18 cellular contexts compared by ENCODE assay signal in the genomic region with DNA sequence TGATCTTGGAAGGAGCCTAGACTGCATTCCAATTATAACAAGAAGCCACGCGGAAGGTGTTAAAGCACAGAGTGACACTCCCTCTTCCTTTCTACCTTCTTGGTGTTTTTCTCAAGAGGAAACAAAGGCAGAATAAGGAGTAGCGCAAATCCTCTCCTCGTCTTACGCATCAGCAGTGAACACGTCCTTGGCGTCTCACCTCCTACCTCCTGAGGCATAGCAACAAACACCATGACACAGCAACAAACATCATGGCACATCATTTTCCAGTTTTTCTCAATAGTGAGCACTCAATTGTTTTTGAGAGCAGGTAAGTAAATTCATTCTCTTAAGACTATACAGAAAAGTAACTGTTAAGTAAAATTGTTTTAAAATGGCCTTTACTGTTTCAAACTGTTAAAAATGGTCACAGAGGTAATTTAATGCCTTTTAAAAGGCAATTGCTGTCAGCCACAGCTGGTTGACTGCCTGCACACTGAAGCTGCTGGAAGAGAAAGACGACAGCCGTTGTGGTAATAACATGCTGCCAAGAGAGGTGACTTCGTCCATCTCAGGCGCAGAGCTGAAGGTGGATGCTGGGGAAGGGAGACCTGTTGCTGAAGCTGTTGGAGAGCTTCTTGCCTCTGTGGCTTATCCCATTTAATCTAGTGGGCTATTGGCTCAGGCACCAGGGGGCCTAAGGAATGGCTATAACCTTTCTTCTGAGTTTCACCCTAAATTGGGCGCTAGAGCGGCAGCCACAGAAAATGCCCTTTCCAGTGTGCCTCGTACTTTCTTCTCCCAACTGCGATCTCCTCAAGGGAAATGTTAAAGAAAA.
DNase-seq lines count a peak whose midpoint lies in the region; ATAC-seq and TF ChIP-seq lines count a peak whose summit lies in the region.
"Had no signal": no experiment of that assay in that cellular context is flagged by ENCODE, and none has a peak within 500 bp of the region (broad histone marks: within the 10 kb centered on the region; RNA-seq: fewer than 3 reads in every experiment).

No MANE protein-coding gene starts in this region.

- TF ChIP-seq EP300 in sigmoid colon (IDR thresholded peaks at IDR 0.05): no peak

- H3K27me3 Mint-ChIP-seq in activated CD4-positive, alpha-beta T cell treated with anti-CD3 and anti-CD28 coated beads, Interleukin-2, amount 10 ng/mL, durations not matched to agents 24 days and 14 days: no peaks in the 10 kb centered on the region

- intact Hi-C loops in activated CD4-positive, alpha-beta T cell treated with anti-CD3 and anti-CD28 coated beads, Interleukin-2, amount 10 ng/mL, durations not matched to agents 24 days and 14 days (cut with micrococcal nuclease): no loop called here
- intact Hi-C loops in sigmoid colon (cut with DNase I) (no loop called here), spleen (cut with DNase I; ENCODE audit: low total_unique reads) (no loop called here)

- H3K4me3 ChIP-seq in sigmoid colon (no peak overlapping the region), spleen (no peak overlapping the region)
- H3K4me3 ChIP-seq: HAP-1, Peyer's patch, SJCRH30 had no signal

- peak; percentile 34 for DNase-seq in activated CD4-positive, alpha-beta T cell treated with anti-CD3 and anti-CD28 coated beads, Interleukin-2, amount 10 ng/mL, durations not matched to agents 24 days and 14 days
- DNase-seq in activated CD4-positive, alpha-beta T cell treated with anti-CD3 and anti-CD28 coated beads, Interleukin-2, amount 50 U/mL, for 48 hours: no peak
- peak; percentile 60 for DNase-seq in left kidney (ENCODE audit: low read depth, low spot score)
- DNase-seq in sigmoid colon: peak; percentile 27
- no peak for DNase-seq in spleen
- DNase-seq: NCI-H1105, NCI-H146, NCI-H2029 treated with DMSO at 0.1 percent for 48 hours, NCI-H226, NCI-H510A treated with DMSO at 0.1 percent for 48 hours, NCI-H748 treated with DMSO at 0.1 percent for 48 hours, Peyer's patch, SJCRH30 had no signal

- peaks cover 5% of the 10 kb centered on the region for H3K4me1 Mint-ChIP-seq in activated CD4-positive, alpha-beta T cell treated with anti-CD3 and anti-CD28 coated beads, Interleukin-2, amount 10 ng/mL, durations not matched to agents 24 days and 14 days

- H3K27ac ChIP-seq in sigmoid colon: no peak overlapping the region
- H3K27ac ChIP-seq in spleen: no peak overlapping the region
- H3K27ac ChIP-seq: C4-2B, KMS-11, Peyer's patch, SJCRH30 had no signal

- H3K4me1 ChIP-seq in sigmoid colon (no peaks in the 10 kb centered on the region), spleen (peaks cover 0 to 5% (median 0%) of the 10 kb centered on the region in 6 donors)
- H3K4me1 ChIP-seq: HAP-1, Peyer's patch, SJCRH30 had no signal

- H3K4me3 Mint-ChIP-seq in activated CD4-positive, alpha-beta T cell treated with anti-CD3 and anti-CD28 coated beads, Interleukin-2, amount 10 ng/mL, durations not matched to agents 24 days and 14 days: no peak overlapping the region

- H3K27me3 ChIP-seq in sigmoid colon (no peaks in the 10 kb centered on the region), spleen (replicated peaks in 1 of 7) (no peaks in the 10 kb centered on the region)
- H3K27me3 ChIP-seq: Peyer's patch, SJCRH30 had no signal

- TF ChIP-seq POLR2A in sigmoid colon (IDR thresholded peaks at IDR 0.05): no peak
- no peak for TF ChIP-seq POLR2A in spleen (IDR thresholded peaks at IDR 0.05)

- no peaks in the 10 kb centered on the region for H3K9me3 Mint-ChIP-seq in activated CD4-positive, alpha-beta T cell treated with anti-CD3 and anti-CD28 coated beads, Interleukin-2, amount 10 ng/mL, durations not matched to agents 24 days and 14 days

- TF ChIP-seq CTCF in sigmoid colon (IDR thresholded peaks at IDR 0.05): no peak
- TF ChIP-seq CTCF in spleen (IDR thresholded peaks at IDR 0.05 in 8 of 11, conservative IDR thresholded peaks at IDR 0.05 in 3 of 11): no peak

- no peaks in the 10 kb centered on the region for H3K36me3 Mint-ChIP-seq in activated CD4-positive, alpha-beta T cell treated with anti-CD3 and anti-CD28 coated beads, Interleukin-2, amount 10 ng/mL, durations not matched to agents 24 days and 14 days (ENCODE audit: low read depth)

- ATAC-seq in HG03520 (IDR thresholded peaks at IDR 0.05; ENCODE audit: unreplicated experiment) (no peak), HG03342 (IDR thresholded peaks at IDR 0.05; ENCODE audit: unreplicated experiment) (no peak)

- H3K27ac Mint-ChIP-seq in activated CD4-positive, alpha-beta T cell treated with anti-CD3 and anti-CD28 coated beads, Interleukin-2, amount 10 ng/mL, durations not matched to agents 24 days and 14 days: no peak overlapping the region

- H3K9me3 ChIP-seq in sigmoid colon (no peaks in the 10 kb centered on the region), spleen (no peaks in the 10 kb centered on the region)
- H3K9me3 ChIP-seq: Peyer's patch, SJCRH30 had no signal

- 86% methylated on average over 15 of the region's 15 CpGs for WGBS in sigmoid colon, 2 donors
- WGBS in spleen, 5 donors: 85 to 92% (median 88%) methylated on average over 15 of the region's 15 CpGs

- H3K36me3 ChIP-seq in sigmoid colon (no peaks in the 10 kb centered on the region), spleen (no peaks in the 10 kb centered on the region)
- H3K36me3 ChIP-seq: HAP-1, Peyer's patch, SJCRH30 had no signal

Comparison
In these comparisons a context has a peak if more than half of its experiments do, and no peak if none do; other contexts are left out.
1. DNase-seq: peak in activated CD4-positive, alpha-beta T cell treated with anti-CD3 and anti-CD28 coated beads, Interleukin-2, amount 10 ng/mL, durations not matched to agents 24 days and 14 days (single experiment), left kidney (single experiment) and sigmoid colon (single experiment); none in activated CD4-positive, alpha-beta T cell treated with anti-CD3 and anti-CD28 coated beads, Interleukin-2, amount 50 U/mL, for 48 hours (0 of 2) and spleen (single experiment).